In genomic region chr7:112079122-112079521, GRCh38 we compare ENCODE assay signal across 14 cellular contexts.
DNase-seq lines count a peak whose midpoint lies in the region; ATAC-seq and TF ChIP-seq lines count a peak whose summit lies in the region.
"Had no signal": no experiment of that assay in that cellular context is flagged by ENCODE, and none has a peak within 500 bp of the region (broad histone marks: within the 10 kb centered on the region; RNA-seq: fewer than 3 reads in every experiment).

No MANE protein-coding gene starts in this region.

- H3K9me3 ChIP-seq in IMR-90 (ENCODE audit: control insufficient read depth, insufficient read depth, low read length) (peaks cover 4% of the 10 kb centered on the region), mesenchymal stem cell (ENCODE audit: control insufficient read depth, low read length) (peaks cover 12% of the 10 kb centered on the region), tibial artery (peaks cover 0 to 5% (median 4%) of the 10 kb centered on the region in 3 donors)

- dilution Hi-C loops in IMR-90 (cut with HindIII; ENCODE audit: low sequenced_read_pairs, unreplicated experiment): no loop called here

- no peak overlapping the region for H3K4me2 ChIP-seq in IMR-90 (ENCODE audit: low read depth, low read length)
- no peak overlapping the region for H3K4me2 ChIP-seq in mesenchymal stem cell (ENCODE audit: low read length, poor library complexity, severe bottlenecking)

- no peak overlapping the region for H3K4ac ChIP-seq in IMR-90 (ENCODE audit: low read depth, low read length)
- H3K4ac ChIP-seq in mesenchymal stem cell (ENCODE audit: low read depth in 1 of 2, low read length in 2 of 2): no peak overlapping the region

- no peaks in the 10 kb centered on the region for H4K20me1 ChIP-seq in IMR-90 (ENCODE audit: insufficient read depth, low read length)

- H3K4me3 ChIP-seq in IMR-90 (ENCODE audit: insufficient read depth, low read depth, low read length) (no peak overlapping the region), mesenchymal stem cell (ENCODE audit: insufficient read depth in 1 of 2, low read depth in 1 of 2, low read length in 2 of 2) (no peak overlapping the region), tibial artery (no peak overlapping the region)

- CTCF ChIA-PET in IMR-90 (lab: Yijun Ruan, JAX): no interaction called here

- H2BK5ac ChIP-seq in IMR-90 (ENCODE audit: low read depth, low read length, poor library complexity, severe bottlenecking) (peak overlapping the region; percentile 30), mesenchymal stem cell (ENCODE audit: low read depth, low read length, poor library complexity, severe bottlenecking) (no peak overlapping the region)

- no peak overlapping the region for H4K91ac ChIP-seq in IMR-90 (ENCODE audit: insufficient read depth, low read depth, low read length)
- no peak overlapping the region for H4K91ac ChIP-seq in mesenchymal stem cell (ENCODE audit: low read length)

- H4K8ac ChIP-seq in IMR-90 (ENCODE audit: low read depth in 2 of 2, low read length in 2 of 2) (peak overlapping the region in 1 of 2 experiments; percentile 23; a peak in 1 of 4 replicates), mesenchymal stem cell (ENCODE audit: low read length) (no peak overlapping the region)

- peaks cover 6% of the 10 kb centered on the region for H3K27me3 Mint-ChIP-seq in endothelial cell (ENCODE audit: unreplicated experiment)

- TF ChIP-seq CTCF in IMR-90 (conservative IDR thresholded peaks at IDR 0.05; ENCODE audit: low read depth, low read length) (no peak), endothelial cell (IDR thresholded peaks at IDR 0.05; ENCODE audit: unreplicated experiment) (no peak), tibial artery (IDR thresholded peaks at IDR 0.05) (no peak)

- TF ChIP-seq POLR2A in IMR-90 (IDR thresholded peaks at IDR 0.05; ENCODE audit: low read depth, low read length): no peak

- H3K27me3 ChIP-seq in IMR-90 (ENCODE audit: control insufficient read depth, insufficient read depth, low read length) (no peaks in the 10 kb centered on the region), mesenchymal stem cell (ENCODE audit: control insufficient read depth in 1 of 2, insufficient read depth in 1 of 2, low read length in 2 of 2) (no peaks in the 10 kb centered on the region), tibial artery (no peaks in the 10 kb centered on the region)

- ATAC-seq in IMR-90 (ENCODE audit: low read depth): no peak
- ATAC-seq in HG02798 (IDR thresholded peaks at IDR 0.05; ENCODE audit: poor library complexity, unreplicated experiment): no peak
- ATAC-seq: HCT116, Right ventricle myocardium inferior had no signal

- peak overlapping the region; percentile 74 for H3K27ac Mint-ChIP-seq in endothelial cell (ENCODE audit: unreplicated experiment)

- peaks cover 15% of the 10 kb centered on the region for H3K36me3 Mint-ChIP-seq in endothelial cell (ENCODE audit: low read depth, unreplicated experiment)

- no peaks in the 10 kb centered on the region for H3K9me3 Mint-ChIP-seq in endothelial cell (ENCODE audit: unreplicated experiment)

- whole genome bisulfite sequencing in IMR-90 (ENCODE audit: extremely low coverage in 2 of 2, insufficient read length in 1 of 2), 2 experiments: no CpG with 5 or more reads among the region's 1 CpG
- WGBS in mesenchymal stem cell: 100% methylated on average over 1 of the region's 1 CpG

- H3K9me1 ChIP-seq in IMR-90 (ENCODE audit: insufficient read depth, low read length): 0 out of 2 replicates have a peak, but pooled peaks cover 6% of the 10 kb centered on the region

- intact Hi-C loops in IMR-90 (cut with micrococcal nuclease) (loop anchor here (10.0 kb wide), 1 partner anchor 336 kb away; no protein-coding TSS in a partner anchor), tibial artery (cut with DNase I; ENCODE audit: low total_unique reads) (no loop called here)

- H2BK15ac ChIP-seq in IMR-90 (ENCODE audit: low read depth, low read length): no peak overlapping the region
- no peak overlapping the region for H2BK15ac ChIP-seq in mesenchymal stem cell (ENCODE audit: low read depth, poor library complexity, severe bottlenecking)

- POLR2A ChIA-PET in IMR-90 (lab: Charles Lee; ENCODE audit: unreplicated experiment): no interaction called here

- H3K27ac ChIP-seq in IMR-90 (ENCODE audit: insufficient read depth, low read length) (no peak overlapping the region), mesenchymal stem cell (ENCODE audit: low read length, poor library complexity, severe bottlenecking) (no peak overlapping the region), tibial artery (no peak overlapping the region)

- H3K9ac ChIP-seq in IMR-90 (ENCODE audit: low read depth, low read length) (no peak overlapping the region), mesenchymal stem cell (ENCODE audit: low read length) (peak overlapping the region; percentile 7)

- H3K79me1 ChIP-seq in IMR-90 (ENCODE audit: low read depth in 1 of 2, low read length in 2 of 2) (peaks cover 5 to 14% of the 10 kb centered on the region in 2 experiments; a peak in 3 of 4 replicates), mesenchymal stem cell (replicated peaks; ENCODE audit: low read length, poor library complexity, severe bottlenecking) (peaks cover 13% of the 10 kb centered on the region)

- BruUV-seq in IMR-90 (replicated peaks; lab: Mats Ljungman, UMichigan): no TSS peak

- H3K4me1 ChIP-seq in IMR-90 (ENCODE audit: control insufficient read depth, insufficient read depth, low read length) (peaks cover 6% of the 10 kb centered on the region), mesenchymal stem cell (ENCODE audit: control insufficient read depth, insufficient read depth, low read depth, low read length) (peaks cover 8% of the 10 kb centered on the region), tibial artery (peaks cover 0 to 4% (median 0%) of the 10 kb centered on the region in 4 donors)

- in situ Hi-C loops in IMR-90 (cut with MboI; ENCODE audit: low sequenced_read_pairs): no loop called here

- H2BK20ac ChIP-seq in IMR-90 (ENCODE audit: low read depth, low read length): no peak overlapping the region

- no peak overlapping the region for H3K23ac ChIP-seq in IMR-90 (ENCODE audit: low read depth, low read length)
- H3K23ac ChIP-seq in mesenchymal stem cell (ENCODE audit: low read length in 2 of 2): no peak overlapping the region

- peak overlapping the region; percentile 55; the same call in 1 of the 2 replicates for H2BK120ac ChIP-seq in IMR-90 (ENCODE audit: low read depth, low read length)
- no peak overlapping the region for H2BK120ac ChIP-seq in mesenchymal stem cell (ENCODE audit: low read depth, low read length)

- H2AK9ac ChIP-seq in IMR-90 (replicated peaks; ENCODE audit: low read depth, low read length, poor library complexity): no peak overlapping the region

- H3K36me3 ChIP-seq in IMR-90 (ENCODE audit: control insufficient read depth, insufficient read depth, low read length) (no peaks in the 10 kb centered on the region), mesenchymal stem cell (ENCODE audit: control insufficient read depth in 1 of 2, insufficient read depth in 2 of 2, low read depth in 1 of 2, low read length in 2 of 2) (no peaks in the 10 kb centered on the region), tibial artery (no peaks in the 10 kb centered on the region)

- no peak overlapping the region for H4K5ac ChIP-seq in IMR-90 (ENCODE audit: low read depth, low read length)

- no peak overlapping the region for H3K14ac ChIP-seq in IMR-90 (replicated peaks; ENCODE audit: low read depth, low read length)
- no peak overlapping the region for H3K14ac ChIP-seq in mesenchymal stem cell (ENCODE audit: low read length in 2 of 2)

- TF ChIP-seq RAD21 in IMR-90 (IDR thresholded peaks at IDR 0.05; ENCODE audit: low read length): no peak

- H3K18ac ChIP-seq in IMR-90 (ENCODE audit: low read depth, low read length): no peak overlapping the region; the same call in 1 of the 2 replicates
- no peak overlapping the region for H3K18ac ChIP-seq in mesenchymal stem cell (ENCODE audit: low read depth in 1 of 2, low read length in 2 of 2)

- DNase-seq in IMR-90: no peak
- DNase-seq in endothelial cell (ENCODE audit: low spot score): no peak
- no peak for DNase-seq in mesenchymal stem cell
- no peak for DNase-seq in activated gamma-delta T cell treated with Interleukin-2 at 50 U/mL for 16 hours
- no peak for DNase-seq in tibial artery
- no peak for DNase-seq in HUDEP-2 (lab: John Stamatoyannopoulos, UW; ENCODE audit: unreplicated experiment in 76 of 76)
- DNase-seq: KG1, NCI-H1436, NCI-H2029, NCI-H510A, NCI-H82 had no signal

- peaks cover 47% of the 10 kb centered on the region for H3K4me1 Mint-ChIP-seq in endothelial cell (ENCODE audit: unreplicated experiment)

- H2BK12ac ChIP-seq in mesenchymal stem cell (ENCODE audit: low read length in 2 of 2): no peak overlapping the region

- no peak overlapping the region for H2AK5ac ChIP-seq in IMR-90 (ENCODE audit: low read depth, low read length)
- no peak overlapping the region for H2AK5ac ChIP-seq in mesenchymal stem cell (ENCODE audit: low read length, severe bottlenecking)

- no peak overlapping the region for H3K56ac ChIP-seq in IMR-90 (ENCODE audit: extremely low read depth, insufficient read depth, low read length)

- H2AFZ ChIP-seq in IMR-90 (replicated peaks; ENCODE audit: low read length, poor library complexity) (no peak overlapping the region), mesenchymal stem cell (ENCODE audit: low read depth, low read length) (no peak overlapping the region)

- H3K4me3 Mint-ChIP-seq in endothelial cell (ENCODE audit: unreplicated experiment): no peak overlapping the region

TF ChIP-seq in IMR-90, 13 proteins besides CTCF, POLR2A, EP300 and RAD21 (continues in another document):
- TF ChIP-seq RFX5 (IDR thresholded peaks at IDR 0.05; ENCODE audit: low read depth, low read length): no peak
- TF ChIP-seq CEBPB (IDR thresholded peaks at IDR 0.05; ENCODE audit: low read depth, low read length): no peak
- TF ChIP-seq, protein P1, sequence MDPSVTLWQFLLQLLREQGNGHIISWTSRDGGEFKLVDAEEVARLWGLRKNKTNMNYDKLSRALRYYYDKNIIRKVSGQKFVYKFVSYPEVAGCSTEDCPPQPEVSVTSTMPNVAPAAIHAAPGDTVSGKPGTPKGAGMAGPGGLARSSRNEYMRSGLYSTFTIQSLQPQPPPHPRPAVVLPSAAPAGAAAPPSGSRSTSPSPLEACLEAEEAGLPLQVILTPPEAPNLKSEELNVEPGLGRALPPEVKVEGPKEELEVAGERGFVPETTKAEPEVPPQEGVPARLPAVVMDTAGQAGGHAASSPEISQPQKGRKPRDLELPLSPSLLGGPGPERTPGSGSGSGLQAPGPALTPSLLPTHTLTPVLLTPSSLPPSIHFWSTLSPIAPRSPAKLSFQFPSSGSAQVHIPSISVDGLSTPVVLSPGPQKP (IDR thresholded peaks at IDR 0.05; ENCODE audit: borderline replicate concordance, low read depth, low read length): no peak
- TF ChIP-seq MXI1 (IDR thresholded peaks at IDR 0.05; ENCODE audit: borderline replicate concordance, low read depth, low read length): no peak
- no peak for TF ChIP-seq MAFK (IDR thresholded peaks at IDR 0.05; ENCODE audit: low read depth, low read length)
- no peak for TF ChIP-seq CHD1 (IDR thresholded peaks at IDR 0.05; ENCODE audit: low read depth, low read length)
- no peak for TF ChIP-seq NFE2L2 (IDR thresholded peaks at IDR 0.05; ENCODE audit: low read depth, low read length)
